ENCODE assay signal across 8 cellular contexts in the genomic region with DNA sequence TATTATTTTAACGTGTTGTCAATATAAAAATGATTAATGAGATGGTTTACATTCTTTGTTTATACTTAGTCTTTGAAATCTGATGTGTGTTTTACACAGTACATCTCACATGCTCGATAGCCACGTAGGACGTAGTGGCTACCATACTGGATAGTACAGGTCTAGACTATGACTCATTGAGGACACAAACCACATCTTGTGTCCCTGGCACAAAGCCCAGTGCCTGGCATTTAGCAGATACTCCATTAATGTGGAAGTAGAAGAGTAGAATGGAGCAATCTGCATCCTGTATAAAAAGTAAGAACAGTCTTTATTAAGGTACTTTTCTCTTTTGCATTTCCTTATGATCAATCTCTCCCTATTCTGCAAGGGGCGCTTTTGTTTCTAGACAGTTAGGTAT. TPM values are rescaled to one million over a fixed set of nuclear protein-coding genes. Genes with fewer than 3 reads are reported as not detected.
DNase-seq lines count a peak whose midpoint lies in the region; ATAC-seq and TF ChIP-seq lines count a peak whose summit lies in the region.
"Had no signal": no experiment of that assay in that cellular context is flagged by ENCODE, and none has a peak within 500 bp of the region (broad histone marks: within the 10 kb centered on the region; RNA-seq: fewer than 3 reads in every experiment).

No MANE protein-coding gene starts in this region.

- H3K9me3 ChIP-seq in IMR-90 (ENCODE audit: control insufficient read depth, insufficient read depth, low read length) (no peaks in the 10 kb centered on the region), smooth muscle cell (replicated peaks; ENCODE audit: low read depth) (no peaks in the 10 kb centered on the region)

- no peak overlapping the region for H2BK15ac ChIP-seq in IMR-90 (ENCODE audit: low read depth, low read length)

- H3K4ac ChIP-seq in IMR-90 (ENCODE audit: low read depth, low read length) = no peak overlapping the region

- dilution Hi-C loops in IMR-90 (cut with HindIII; ENCODE audit: low sequenced_read_pairs, unreplicated experiment) = no loop called here

- H2BK20ac ChIP-seq in IMR-90 (ENCODE audit: low read depth, low read length) = no peak overlapping the region

- CTCF ChIA-PET in IMR-90 (lab: Yijun Ruan, JAX) = no interaction called here
- CTCF ChIA-PET in WTC11 (lab: Charles Lee) = interaction anchor here (1.0 kb wide), 1 partner anchor 73 kb away, joined by 3 read pairs; no protein-coding TSS in a partner anchor

- H3K9me1 ChIP-seq in IMR-90 (ENCODE audit: insufficient read depth, low read length) = peaks cover 6% of the 10 kb centered on the region; the same call in 1 of the 2 replicates

- no peak overlapping the region for H4K91ac ChIP-seq in IMR-90 (ENCODE audit: insufficient read depth, low read depth, low read length)

- no peak for TF ChIP-seq CTCF in IMR-90 (conservative IDR thresholded peaks at IDR 0.05; ENCODE audit: low read depth, low read length)
- no peak for TF ChIP-seq CTCF in fibroblast of pulmonary artery (IDR thresholded peaks at IDR 0.05; ENCODE audit: low read length, missing control alignments)
- no peak for TF ChIP-seq CTCF in smooth muscle cell (IDR thresholded peaks at IDR 0.05; ENCODE audit: borderline replicate concordance, insufficient read depth, poor library complexity, severe bottlenecking)
- no peak for TF ChIP-seq CTCF in WTC11 (IDR thresholded peaks at IDR 0.05)

- no peaks in the 10 kb centered on the region for H3K79me1 ChIP-seq in IMR-90 (ENCODE audit: low read depth in 1 of 2, low read length in 2 of 2)

- H2AK9ac ChIP-seq in IMR-90 (replicated peaks; ENCODE audit: low read depth, low read length, poor library complexity) = no peak overlapping the region

- no TSS peak for BruUV-seq in IMR-90 (replicated peaks; lab: Mats Ljungman, UMichigan)

- no peak overlapping the region for H3K4me3 Mint-ChIP-seq in activated T-helper 2 cell treated with anti-CD3 and anti-CD28 coated beads, Interferon-gamma antibody, Interleukin-2, Interleukin-4, amounts not matched to agents 10 μg/mL and 5 μg/mL and 100 μg/mL, durations not matched to agents 14 hours and 24 hours and 36 hours (ENCODE audit: low read depth)
- H3K4me3 Mint-ChIP-seq in WTC11 = no peak overlapping the region
- H3K4me3 Mint-ChIP-seq: stimulated activated naive B cell treated with anti-CD40 and anti-IgM and Interleukin-4, amounts not matched to agents 10 μg/mL and 1 μg/mL and 100 μg/mL, for 72 hours had no signal

- H3K4me3 ChIP-seq in IMR-90 (ENCODE audit: insufficient read depth, low read depth, low read length) = no peak overlapping the region
- no peak overlapping the region for H3K4me3 ChIP-seq in fibroblast of pulmonary artery (replicated peaks; ENCODE audit: low read depth, low read length)
- no peak overlapping the region for H3K4me3 ChIP-seq in smooth muscle cell

- H4K20me1 ChIP-seq in IMR-90 (ENCODE audit: insufficient read depth, low read length) (no peaks in the 10 kb centered on the region), smooth muscle cell (ENCODE audit: low read depth) (no peaks in the 10 kb centered on the region)

- H4K8ac ChIP-seq in IMR-90 (ENCODE audit: low read depth in 2 of 2, low read length in 2 of 2) = no peak overlapping the region

- in situ Hi-C loops in IMR-90 (cut with MboI; ENCODE audit: low sequenced_read_pairs) = no loop called here

- H2BK5ac ChIP-seq in IMR-90 (ENCODE audit: low read depth, low read length, poor library complexity, severe bottlenecking) = no peak overlapping the region

- H3F3A ChIP-seq in smooth muscle cell (ENCODE audit: low read depth) = no peaks in the 10 kb centered on the region

- intact Hi-C loops in IMR-90 (cut with micrococcal nuclease) = loop anchor here (2.0 kb wide), 1 partner anchor 44 kb away; no protein-coding TSS in a partner anchor
- intact Hi-C loops in activated T-helper 2 cell treated with anti-CD3 and anti-CD28 coated beads, Interferon-gamma antibody, Interleukin-2, Interleukin-4, amounts not matched to agents 10 μg/mL and 5 μg/mL and 100 μg/mL, durations not matched to agents 14 hours and 24 hours and 36 hours (cut with micrococcal nuclease) = no loop called here

- no peak overlapping the region for H3K56ac ChIP-seq in IMR-90 (ENCODE audit: extremely low read depth, insufficient read depth, low read length)

- H3K23ac ChIP-seq in IMR-90 (ENCODE audit: low read depth, low read length) = no peak overlapping the region

- peak; percentile 90 for ATAC-seq in IMR-90 (ENCODE audit: low read depth)
- no peak for ATAC-seq in WTC11
- no peak for ATAC-seq in GM21526 (IDR thresholded peaks at IDR 0.05; ENCODE audit: low FRiP score, unreplicated experiment)

- H3K79me2 ChIP-seq in smooth muscle cell (ENCODE audit: low read depth) = no peaks in the 10 kb centered on the region

- no peak for TF ChIP-seq RAD21 in IMR-90 (IDR thresholded peaks at IDR 0.05; ENCODE audit: low read length)

- H2AK5ac ChIP-seq in IMR-90 (ENCODE audit: low read depth, low read length) = no peak overlapping the region

- no peak overlapping the region for H3K14ac ChIP-seq in IMR-90 (replicated peaks; ENCODE audit: low read depth, low read length)

- whole genome bisulfite sequencing in IMR-90 (ENCODE audit: extremely low coverage in 2 of 2, insufficient read length in 1 of 2), 2 experiments = no CpG with 5 or more reads among the region's 5 CpGs
- WGBS in smooth muscle cell (ENCODE audit: low lambda C conversion rate) = 41% methylated on average over 5 of the region's 5 CpGs

- H3K27ac Mint-ChIP-seq in activated T-helper 2 cell treated with anti-CD3 and anti-CD28 coated beads, Interferon-gamma antibody, Interleukin-2, Interleukin-4, amounts not matched to agents 10 μg/mL and 5 μg/mL and 100 μg/mL, durations not matched to agents 14 hours and 24 hours and 36 hours = no peak overlapping the region
- no peak overlapping the region for H3K27ac Mint-ChIP-seq in WTC11
- H3K27ac Mint-ChIP-seq: stimulated activated naive B cell treated with anti-CD40 and anti-IgM and Interleukin-4, amounts not matched to agents 10 μg/mL and 1 μg/mL and 100 μg/mL, for 72 hours had no signal

- POLR2A ChIA-PET in IMR-90 (lab: Charles Lee; ENCODE audit: unreplicated experiment) (no interaction called here), WTC11 (lab: Charles Lee) (no interaction called here)

- no peak overlapping the region for H3K27ac ChIP-seq in IMR-90 (ENCODE audit: insufficient read depth, low read length)
- H3K27ac ChIP-seq in smooth muscle cell (ENCODE audit: low read depth) = peak overlapping the region; percentile 91

- H3K27me3 Mint-ChIP-seq in activated T-helper 2 cell treated with anti-CD3 and anti-CD28 coated beads, Interferon-gamma antibody, Interleukin-2, Interleukin-4, amounts not matched to agents 10 μg/mL and 5 μg/mL and 100 μg/mL, durations not matched to agents 14 hours and 24 hours and 36 hours (ENCODE audit: low read depth) = peaks cover 8% of the 10 kb centered on the region
- no peaks in the 10 kb centered on the region for H3K27me3 Mint-ChIP-seq in WTC11 (ENCODE audit: low read depth)
- H3K27me3 Mint-ChIP-seq: stimulated activated naive B cell treated with anti-CD40 and anti-IgM and Interleukin-4, amounts not matched to agents 10 μg/mL and 1 μg/mL and 100 μg/mL, for 72 hours had no signal

- no peaks in the 10 kb centered on the region for H3K36me3 Mint-ChIP-seq in activated T-helper 2 cell treated with anti-CD3 and anti-CD28 coated beads, Interferon-gamma antibody, Interleukin-2, Interleukin-4, amounts not matched to agents 10 μg/mL and 5 μg/mL and 100 μg/mL, durations not matched to agents 14 hours and 24 hours and 36 hours (ENCODE audit: low read depth)
- H3K36me3 Mint-ChIP-seq in WTC11 = no peaks in the 10 kb centered on the region
- H3K36me3 Mint-ChIP-seq: stimulated activated naive B cell treated with anti-CD40 and anti-IgM and Interleukin-4, amounts not matched to agents 10 μg/mL and 1 μg/mL and 100 μg/mL, for 72 hours had no signal

- H3K4me1 Mint-ChIP-seq in activated T-helper 2 cell treated with anti-CD3 and anti-CD28 coated beads, Interferon-gamma antibody, Interleukin-2, Interleukin-4, amounts not matched to agents 10 μg/mL and 5 μg/mL and 100 μg/mL, durations not matched to agents 14 hours and 24 hours and 36 hours (ENCODE audit: low read depth) = no peaks in the 10 kb centered on the region
- H3K4me1 Mint-ChIP-seq in WTC11 = peaks cover 6% of the 10 kb centered on the region

- H3K9me3 Mint-ChIP-seq in activated T-helper 2 cell treated with anti-CD3 and anti-CD28 coated beads, Interferon-gamma antibody, Interleukin-2, Interleukin-4, amounts not matched to agents 10 μg/mL and 5 μg/mL and 100 μg/mL, durations not matched to agents 14 hours and 24 hours and 36 hours = no peaks in the 10 kb centered on the region
- H3K9me3 Mint-ChIP-seq in WTC11 = peaks cover 11% of the 10 kb centered on the region

- no peak overlapping the region for H2AFZ ChIP-seq in IMR-90 (replicated peaks; ENCODE audit: low read length, poor library complexity)
- no peak overlapping the region for H2AFZ ChIP-seq in smooth muscle cell (ENCODE audit: low read depth)

- H3K4me1 ChIP-seq in IMR-90 (ENCODE audit: control insufficient read depth, insufficient read depth, low read length) (no peaks in the 10 kb centered on the region), smooth muscle cell (ENCODE audit: low read depth) (no peaks in the 10 kb centered on the region)

- peaks cover 6% of the 10 kb centered on the region; the same call in 1 of the 2 replicates for H3K27me3 ChIP-seq in IMR-90 (ENCODE audit: control insufficient read depth, insufficient read depth, low read length)
- no peaks in the 10 kb centered on the region for H3K27me3 ChIP-seq in smooth muscle cell (ENCODE audit: low read depth)

- H3K18ac ChIP-seq in IMR-90 (ENCODE audit: low read depth, low read length) = no peak overlapping the region

- H3K4me2 ChIP-seq in IMR-90 (ENCODE audit: low read depth, low read length) (no peak overlapping the region), smooth muscle cell (peak overlapping the region; percentile 32)

- H3K36me3 ChIP-seq in IMR-90 (ENCODE audit: control insufficient read depth, insufficient read depth, low read length) = no peaks in the 10 kb centered on the region
- no peaks in the 10 kb centered on the region for H3K36me3 ChIP-seq in smooth muscle cell (ENCODE audit: low read depth)

- H4K5ac ChIP-seq in IMR-90 (ENCODE audit: low read depth, low read length) = no peak overlapping the region

- DNase-seq in IMR-90 (peak; percentile 95), RPMI7951 (ENCODE audit: low read depth) (peak; percentile 96), fibroblast of pulmonary artery (ENCODE audit: low read depth) (peak; percentile 96), smooth muscle cell (lab: John Stamatoyannopoulos, UW; ENCODE audit: unreplicated experiment) (peak; percentile 4), WTC11 (ENCODE audit: low spot score) (no peak)
- DNase-seq in activated T-helper 2 cell treated with anti-CD3 and anti-CD28 coated beads, Interferon-gamma antibody, Interleukin-2, Interleukin-4, amounts not matched to agents 10 μg/mL and 5 μg/mL and 100 μg/mL, durations not matched to agents 14 hours and 24 hours and 36 hours (ENCODE audit: low spot score) = no peak
- DNase-seq: stimulated activated naive B cell treated with anti-CD40 and anti-IgM and Interleukin-4, amounts not matched to agents 10 μg/mL and 1 μg/mL and 100 μg/mL, for 72 hours had no signal

- H2BK120ac ChIP-seq in IMR-90 (ENCODE audit: low read depth, low read length) = no peak overlapping the region

- no peak for TF ChIP-seq POLR2A in IMR-90 (IDR thresholded peaks at IDR 0.05; ENCODE audit: low read depth, low read length)

- H3K9ac ChIP-seq in IMR-90 (ENCODE audit: low read depth, low read length) (no peak overlapping the region), smooth muscle cell (ENCODE audit: low read depth) (peak overlapping the region; percentile 52)

RNA-seq across cellular contexts. Expression of a gene that starts 49.0 kb away (rescaled TPM):
- total RNA-seq in IMR-90 (2012; rRNA removed) (3.0 and 4.2 TPM in 2 replicates), smooth muscle cell (1.9 and 3.2 TPM in 2 replicates), WTC11 (2021) (4.3 to 5.3 TPM (median 4.8 TPM) in 3 replicates)
- polyA plus RNA-seq in IMR-90 (2012; rRNA removed) (3.0 and 4.8 TPM in 2 replicates), smooth muscle cell (0.95 and 1.1 TPM in 2 replicates)
- polyA plus RNA-seq in IMR-90 (2012; cell fraction: cytosol; rRNA removed) = 3.6 and 4.1 TPM in 2 replicates
- 5.4 and 11.0 TPM in 2 replicates for polyA plus RNA-seq in IMR-90 (2012; cell fraction: nucleus; rRNA removed; ENCODE audit: low replicate concordance)
- 1.7 and 5.7 TPM in 2 replicates for total RNA-seq in RPMI7951 (2014; rRNA removed; shearing (Covaris generic))
- total RNA-seq in activated T-helper 2 cell treated with anti-CD3 and anti-CD28 coated beads, Interferon-gamma antibody, Interleukin-2, Interleukin-4, amounts not matched to agents 10 μg/mL and 5 μg/mL and 100 μg/mL, durations not matched to agents 14 hours and 24 hours and 36 hours = 3.7 and 7.4 TPM in 2 replicates

Comparison
In these comparisons a context has a peak if more than half of its experiments do, and no peak if none do; other contexts are left out.
1. DNase-seq: peak in IMR-90 (single experiment), RPMI7951 (single experiment), fibroblast of pulmonary artery (single experiment) and smooth muscle cell (single experiment); none in activated T-helper 2 cell treated with anti-CD3 and anti-CD28 coated beads, Interferon-gamma antibody, Interleukin-2, Interleukin-4, amounts not matched to agents 10 μg/mL and 5 μg/mL and 100 μg/mL, durations not matched to agents 14 hours and 24 hours and 36 hours (single experiment) and WTC11 (single experiment).